Comparison of ENCODE assay signal across 13 cellular contexts in the genomic region with DNA sequence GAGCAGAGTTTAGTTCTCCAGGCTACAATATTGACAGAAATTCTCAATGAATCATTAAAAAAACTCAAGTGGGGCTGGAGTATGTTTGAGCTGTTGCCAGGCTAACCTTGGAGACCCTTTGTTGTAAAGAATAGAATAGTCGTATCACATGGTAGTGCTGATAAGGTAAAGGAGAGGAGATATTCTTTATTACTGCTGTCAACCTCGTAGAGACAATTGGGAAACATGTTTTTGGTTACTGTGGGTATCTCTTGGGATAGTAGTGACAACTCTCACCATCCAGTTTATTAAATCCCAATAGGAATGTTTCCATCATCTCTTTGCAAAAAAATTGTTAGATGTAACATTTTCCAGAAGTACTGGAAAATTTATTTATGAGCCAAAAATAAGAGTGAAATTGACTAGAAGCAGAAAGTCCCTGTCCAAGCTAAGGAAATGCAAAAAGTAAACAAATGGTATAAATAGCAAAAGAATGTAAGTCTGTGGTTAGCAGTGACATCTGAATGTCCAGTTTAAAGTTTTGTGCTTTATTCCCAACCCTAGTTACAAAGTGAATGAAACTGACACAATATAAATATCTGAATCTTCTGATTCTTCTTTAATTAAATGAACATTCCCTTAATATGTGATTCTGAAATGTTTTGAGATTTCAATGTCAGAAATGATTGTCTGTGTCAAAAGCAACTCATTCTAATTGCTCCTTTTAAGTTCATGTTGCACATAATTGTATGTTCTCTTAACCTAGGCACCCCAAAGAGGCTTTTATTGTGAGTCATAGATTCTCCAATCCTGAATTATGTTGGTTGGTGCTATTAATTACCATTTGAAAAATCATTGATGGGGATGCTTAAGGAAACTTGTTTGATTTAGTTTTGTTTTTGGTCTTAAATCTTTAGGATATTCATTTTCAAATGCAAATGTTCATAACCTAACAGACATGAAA.
A peak's percentile ranks its signal among the peaks of the same experiment; 100 is the strongest.
DNase-seq lines count a peak whose midpoint lies in the region; ATAC-seq and TF ChIP-seq lines count a peak whose summit lies in the region.
"Had no signal": no experiment of that assay in that cellular context is flagged by ENCODE, and none has a peak within 500 bp of the region (broad histone marks: within the 10 kb centered on the region; RNA-seq: fewer than 3 reads in every experiment).

No MANE protein-coding gene starts in this region.

- H3K9me3 ChIP-seq in smooth muscle cell (replicated peaks; ENCODE audit: low read depth), result no peaks in the 10 kb centered on the region
- H3K9me3 ChIP-seq: heart right ventricle had no signal

- no peak overlapping the region for H3K9ac ChIP-seq in smooth muscle cell (ENCODE audit: low read depth)

- peak overlapping the region; percentile 75 for H3K4me2 ChIP-seq in smooth muscle cell

- no peaks in the 10 kb centered on the region for H3K27me3 ChIP-seq in smooth muscle cell (ENCODE audit: low read depth)
- H3K27me3 ChIP-seq: heart right ventricle had no signal

- 31% methylated on average over 2 of the region's 2 CpGs for WGBS in smooth muscle cell (ENCODE audit: low lambda C conversion rate)

- no peaks in the 10 kb centered on the region for H4K20me1 ChIP-seq in smooth muscle cell (ENCODE audit: low read depth)

- peak; percentile 9 for DNase-seq in NCI-H510A treated with DMSO at 0.1 percent for 48 hours (lab: John Stamatoyannopoulos, UW)
- no peak for DNase-seq in NCI-H510A (lab: John Stamatoyannopoulos, UW)
- peak; percentile 44 for DNase-seq in NCI-H774 (lab: John Stamatoyannopoulos, UW)
- DNase-seq in fibroblast of mammary gland (ENCODE audit: low read depth), result peak; percentile 52
- DNase-seq in smooth muscle cell (lab: John Stamatoyannopoulos, UW; ENCODE audit: unreplicated experiment), result no peak
- no peak for DNase-seq in cortex of kidney (lab: John Stamatoyannopoulos, UW)
- DNase-seq in stimulated activated CD8-positive, alpha-beta memory T cell treated with anti-CD3 and anti-CD28 coated beads, Interleukin-4, amount 100 ng/mL, for 48 hours, result no peak
- DNase-seq: activated CD4-positive, alpha-beta T cell treated with anti-CD3 and anti-CD28 coated beads for 48 hours; heart right ventricle; mesendoderm; substantia nigra had no signal

- no peaks in the 10 kb centered on the region for H3F3A ChIP-seq in smooth muscle cell (ENCODE audit: low read depth)

- no peak overlapping the region for H2AFZ ChIP-seq in smooth muscle cell (ENCODE audit: low read depth)

- ATAC-seq in HG02884 (IDR thresholded peaks at IDR 0.05; ENCODE audit: unreplicated experiment), result no peak

- H3K4me3 ChIP-seq in fibroblast of mammary gland (ENCODE audit: control insufficient read depth, low read depth, low read length) (no peak overlapping the region), smooth muscle cell (no peak overlapping the region)
- H3K4me3 ChIP-seq: heart right ventricle had no signal

- TF ChIP-seq CTCF in fibroblast of mammary gland (conservative IDR thresholded peaks at IDR 0.05; ENCODE audit: control insufficient read depth, insufficient read depth, low read depth, low read length), result no peak
- no peak for TF ChIP-seq CTCF in smooth muscle cell (IDR thresholded peaks at IDR 0.05; ENCODE audit: borderline replicate concordance, insufficient read depth, poor library complexity, severe bottlenecking)

- H3K79me2 ChIP-seq in smooth muscle cell (ENCODE audit: low read depth), result no peaks in the 10 kb centered on the region

- peaks cover 4% of the 10 kb centered on the region for H3K4me1 ChIP-seq in smooth muscle cell (ENCODE audit: low read depth)

- peak overlapping the region; percentile 61 for H3K27ac ChIP-seq in smooth muscle cell (ENCODE audit: low read depth)
- H3K27ac ChIP-seq: HL-60 had no signal

- H3K36me3 ChIP-seq in smooth muscle cell (ENCODE audit: low read depth), result no peaks in the 10 kb centered on the region
- H3K36me3 ChIP-seq: heart right ventricle had no signal

Comparison
In these comparisons a context has a peak if more than half of its experiments do, and no peak if none do; other contexts are left out.
1. DNase-seq: peak in NCI-H510A treated with DMSO at 0.1 percent for 48 hours (single experiment), NCI-H774 (single experiment) and fibroblast of mammary gland (single experiment); none in NCI-H510A (single experiment), smooth muscle cell (single experiment), cortex of kidney (single experiment) and stimulated activated CD8-positive, alpha-beta memory T cell treated with anti-CD3 and anti-CD28 coated beads, Interleukin-4, amount 100 ng/mL, for 48 hours (single experiment).